8 cellular contexts compared by ENCODE assay signal in the genomic region with DNA sequence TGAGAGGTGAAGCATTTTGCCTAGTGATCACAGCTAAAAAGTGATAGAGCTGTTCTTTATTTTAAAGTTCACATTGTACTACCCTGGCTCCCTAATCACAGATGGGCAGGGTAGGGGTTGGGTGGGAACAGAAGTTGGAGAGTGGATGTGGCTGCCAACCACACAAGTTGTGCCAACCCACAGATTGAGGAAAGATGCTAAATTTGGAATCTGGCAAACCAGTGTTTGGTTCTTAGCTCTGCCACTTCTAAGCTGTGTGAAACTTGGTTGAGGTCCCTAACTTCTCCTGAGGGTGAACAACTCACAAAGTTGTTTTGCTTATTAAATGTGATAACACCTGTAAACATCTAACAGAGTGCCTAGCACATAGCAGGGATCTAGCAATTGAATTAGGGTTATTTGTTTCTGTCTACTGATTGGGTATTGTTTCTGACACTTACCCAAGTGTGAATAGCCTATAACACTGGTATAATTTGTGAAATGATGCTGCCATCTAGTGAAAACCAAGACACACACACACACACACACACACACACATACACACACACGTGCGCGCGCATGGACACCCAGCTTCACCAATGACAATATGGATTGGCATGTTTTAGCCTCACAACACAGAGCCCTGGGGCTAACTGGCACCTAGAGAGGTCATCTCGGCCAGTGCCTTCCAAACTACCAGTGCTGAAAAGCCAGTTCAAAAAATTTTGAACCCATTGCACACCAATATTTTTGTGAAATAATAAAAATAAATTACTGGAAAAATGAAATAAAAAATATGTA. TPM values are rescaled to one million over a fixed set of nuclear protein-coding genes. Genes with fewer than 3 reads are reported as not detected.
DNase-seq lines count a peak whose midpoint lies in the region; ATAC-seq and TF ChIP-seq lines count a peak whose summit lies in the region.

No MANE protein-coding gene starts in this region.

- H3K9me3 ChIP-seq in gastrocnemius medialis (no peaks in the 10 kb centered on the region), tibial artery (no peaks in the 10 kb centered on the region)

- H3K27me3 ChIP-seq in gastrocnemius medialis = no peaks in the 10 kb centered on the region
- H3K27me3 ChIP-seq in tibial artery = no peaks in the 10 kb centered on the region

- peaks cover 5% of the 10 kb centered on the region in 2 donors for H3K4me1 Mint-ChIP-seq in natural killer cell treated with Interleukin-12 subunit alpha and Interleukin-12 subunit beta and Interleukin-15 and Interleukin-18, amount 100 ng/mL, for 72 hours (ENCODE audit: low read depth in 2 of 2)

- peaks cover 16 to 26% of the 10 kb centered on the region in 2 donors for H3K27me3 Mint-ChIP-seq in natural killer cell treated with Interleukin-12 subunit alpha and Interleukin-12 subunit beta and Interleukin-15 and Interleukin-18, amount 100 ng/mL, for 72 hours

- H3K36me3 Mint-ChIP-seq in natural killer cell treated with Interleukin-12 subunit alpha and Interleukin-12 subunit beta and Interleukin-15 and Interleukin-18, amount 100 ng/mL, for 72 hours = no peaks in the 10 kb centered on the region

- in situ Hi-C loops in T47D (cut with HindIII; ENCODE audit: low pct_unique_long_range_greater_than_20kb, low sequenced_read_pairs) = no loop called here
- in situ Hi-C loops in gastrocnemius medialis (cut with MboI; ENCODE audit: low sequenced_read_pairs in 4 of 4) = no loop called here

- peak; percentile 3 for DNase-seq in AG08395 (ENCODE audit: low spot score)
- DNase-seq in NCI-H524 treated with DMSO at 0.1 percent for 48 hours (lab: John Stamatoyannopoulos, UW) = peak; percentile 24
- DNase-seq in T47D (ENCODE audit: low read depth in 1 of 2, low spot score in 1 of 2) = peak; percentile 7 to 82
- DNase-seq in natural killer cell treated with Interleukin-12 subunit alpha and Interleukin-12 subunit beta and Interleukin-15 and Interleukin-18, amount 100 ng/mL, for 72 hours (ENCODE audit: low spot score) = no peak
- DNase-seq in gastrocnemius medialis = no peak
- DNase-seq in 8988T = no peak
- DNase-seq in tibial artery = no peak

- TF ChIP-seq CTCF in gastrocnemius medialis (IDR thresholded peaks at IDR 0.05 in 4 of 5, conservative IDR thresholded peaks at IDR 0.05 in 1 of 5) (no peak), tibial artery (IDR thresholded peaks at IDR 0.05) (no peak)

- H3K36me3 ChIP-seq in gastrocnemius medialis = no peaks in the 10 kb centered on the region
- no peaks in the 10 kb centered on the region for H3K36me3 ChIP-seq in tibial artery

- H3K4me1 ChIP-seq in gastrocnemius medialis = no peaks in the 10 kb centered on the region
- peaks cover 0 to 9% (median 4%) of the 10 kb centered on the region in 4 donors for H3K4me1 ChIP-seq in tibial artery

- ATAC-seq in GM18867 (IDR thresholded peaks at IDR 0.05; ENCODE audit: unreplicated experiment) = peak; percentile 71
- ATAC-seq in natural killer cell treated with Interleukin-12 subunit alpha and Interleukin-12 subunit beta and Interleukin-15 and Interleukin-18, amount 100 ng/mL, for 72 hours = peak; percentile 33 to 50
- ATAC-seq in gastrocnemius medialis = no peak

- no peak for TF ChIP-seq POLR2A in gastrocnemius medialis (IDR thresholded peaks at IDR 0.05)

- intact Hi-C loops in gastrocnemius medialis (cut with DNase I; ENCODE audit: low total_unique reads) = no loop called here
- intact Hi-C loops in tibial artery (cut with DNase I; ENCODE audit: low total_unique reads) = no loop called here

- H3K9me3 Mint-ChIP-seq in natural killer cell treated with Interleukin-12 subunit alpha and Interleukin-12 subunit beta and Interleukin-15 and Interleukin-18, amount 100 ng/mL, for 72 hours = no peaks in the 10 kb centered on the region

- H3K4me3 ChIP-seq in gastrocnemius medialis (no peak overlapping the region), tibial artery (no peak overlapping the region)

- H3K27ac Mint-ChIP-seq in natural killer cell treated with Interleukin-12 subunit alpha and Interleukin-12 subunit beta and Interleukin-15 and Interleukin-18, amount 100 ng/mL, for 72 hours = no peak overlapping the region

- no peak overlapping the region for H3K27ac ChIP-seq in gastrocnemius medialis
- H3K27ac ChIP-seq in tibial artery = no peak overlapping the region

- H3K4me3 Mint-ChIP-seq in natural killer cell treated with Interleukin-12 subunit alpha and Interleukin-12 subunit beta and Interleukin-15 and Interleukin-18, amount 100 ng/mL, for 72 hours = no peak overlapping the region

RNA-seq across cellular contexts. Expression of a gene that starts 25.3 kb away (rescaled TPM):
- not detected for total RNA-seq in natural killer cell treated with Interleukin-12 subunit alpha and Interleukin-12 subunit beta and Interleukin-15 and Interleukin-18, amount 100 ng/mL, for 72 hours
- under 1 TPM in 1 of 4 donors, not detected in 3; 0.58 TPM for total RNA-seq in gastrocnemius medialis

Comparison
In these comparisons a context has a peak if more than half of its experiments do, and no peak if none do; other contexts are left out.
1. DNase-seq: peak in AG08395 (single experiment), NCI-H524 treated with DMSO at 0.1 percent for 48 hours (single experiment) and T47D (2 of 2); none in natural killer cell treated with Interleukin-12 subunit alpha and Interleukin-12 subunit beta and Interleukin-15 and Interleukin-18, amount 100 ng/mL, for 72 hours (single experiment), gastrocnemius medialis (0 of 2), 8988T (single experiment) and tibial artery (0 of 2).
2. ATAC-seq: peak in GM18867 (single experiment) and natural killer cell treated with Interleukin-12 subunit alpha and Interleukin-12 subunit beta and Interleukin-15 and Interleukin-18, amount 100 ng/mL, for 72 hours (2 of 2); none in gastrocnemius medialis (0 of 2).